Comparison of ENCODE assay signal across 1 cellular context in the genomic region with DNA sequence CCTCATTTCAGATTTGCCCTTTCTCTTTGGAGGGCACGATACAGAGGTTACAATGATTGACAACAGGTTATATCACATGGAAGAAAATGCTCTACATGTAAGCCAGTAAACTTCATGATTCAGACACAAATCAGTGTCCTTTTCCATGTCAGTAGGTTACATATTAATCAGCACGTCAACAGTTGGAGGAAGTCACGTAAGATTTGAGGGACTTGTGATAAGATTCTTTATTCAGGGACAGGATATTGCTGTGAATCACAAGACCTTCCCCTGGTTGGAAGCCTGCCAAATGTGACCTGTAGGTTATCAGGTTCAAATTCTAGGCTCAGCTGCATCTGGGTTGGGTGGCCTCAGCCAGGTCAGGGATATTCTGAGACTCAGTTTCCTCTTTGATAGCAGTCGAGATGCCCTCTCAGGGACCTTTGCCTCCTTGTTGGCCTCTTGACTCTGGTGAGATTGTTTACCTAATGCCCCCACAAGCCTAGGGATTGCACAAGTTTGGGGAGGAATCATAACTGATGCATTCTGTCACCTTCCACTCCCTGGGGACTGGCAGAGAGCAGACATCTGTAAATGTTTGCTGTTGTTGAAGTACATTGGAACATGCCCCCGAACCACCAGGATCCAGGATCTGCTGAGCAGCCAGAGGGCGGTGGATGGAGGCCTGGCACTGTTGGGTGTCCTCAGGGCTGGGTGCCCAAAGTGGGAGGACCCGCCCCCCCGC.
A peak's percentile ranks its signal among the peaks of the same experiment; 100 is the strongest.
TF ChIP-seq lines count a peak whose summit lies in the region.

No MANE protein-coding gene starts in this region.

TF ChIP-seq in HepG2, 621 proteins besides CTCF, POLR2A, EP300 and RAD21 (continued from another document):
- TF ChIP-seq, protein P1, sequence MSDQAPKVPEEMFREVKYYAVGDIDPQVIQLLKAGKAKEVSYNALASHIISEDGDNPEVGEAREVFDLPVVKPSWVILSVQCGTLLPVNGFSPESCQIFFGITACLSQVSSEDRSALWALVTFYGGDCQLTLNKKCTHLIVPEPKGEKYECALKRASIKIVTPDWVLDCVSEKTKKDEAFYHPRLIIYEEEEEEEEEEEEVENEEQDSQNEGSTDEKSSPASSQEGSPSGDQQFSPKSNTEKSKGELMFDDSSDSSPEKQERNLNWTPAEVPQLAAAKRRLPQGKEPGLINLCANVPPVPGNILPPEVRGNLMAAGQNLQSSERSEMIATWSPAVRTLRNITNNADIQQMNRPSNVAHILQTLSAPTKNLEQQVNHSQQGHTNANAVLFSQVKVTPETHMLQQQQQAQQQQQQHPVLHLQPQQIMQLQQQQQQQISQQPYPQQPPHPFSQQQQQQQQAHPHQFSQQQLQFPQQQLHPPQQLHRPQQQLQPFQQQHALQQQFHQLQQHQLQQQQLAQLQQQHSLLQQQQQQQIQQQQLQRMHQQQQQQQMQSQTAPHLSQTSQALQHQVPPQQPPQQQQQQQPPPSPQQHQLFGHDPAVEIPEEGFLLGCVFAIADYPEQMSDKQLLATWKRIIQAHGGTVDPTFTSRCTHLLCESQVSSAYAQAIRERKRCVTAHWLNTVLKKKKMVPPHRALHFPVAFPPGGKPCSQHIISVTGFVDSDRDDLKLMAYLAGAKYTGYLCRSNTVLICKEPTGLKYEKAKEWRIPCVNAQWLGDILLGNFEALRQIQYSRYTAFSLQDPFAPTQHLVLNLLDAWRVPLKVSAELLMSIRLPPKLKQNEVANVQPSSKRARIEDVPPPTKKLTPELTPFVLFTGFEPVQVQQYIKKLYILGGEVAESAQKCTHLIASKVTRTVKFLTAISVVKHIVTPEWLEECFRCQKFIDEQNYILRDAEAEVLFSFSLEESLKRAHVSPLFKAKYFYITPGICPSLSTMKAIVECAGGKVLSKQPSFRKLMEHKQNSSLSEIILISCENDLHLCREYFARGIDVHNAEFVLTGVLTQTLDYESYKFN (CRISPR knock-in tag; conservative IDR thresholded peaks at IDR 0.05) = peak; percentile 94
- peak; percentile 97 for TF ChIP-seq STAT6 (CRISPR knock-in tag; IDR thresholded peaks at IDR 0.05; ENCODE audit: borderline replicate concordance)
